Comparison of ENCODE assay signal across 17 cellular contexts in the genomic region with DNA sequence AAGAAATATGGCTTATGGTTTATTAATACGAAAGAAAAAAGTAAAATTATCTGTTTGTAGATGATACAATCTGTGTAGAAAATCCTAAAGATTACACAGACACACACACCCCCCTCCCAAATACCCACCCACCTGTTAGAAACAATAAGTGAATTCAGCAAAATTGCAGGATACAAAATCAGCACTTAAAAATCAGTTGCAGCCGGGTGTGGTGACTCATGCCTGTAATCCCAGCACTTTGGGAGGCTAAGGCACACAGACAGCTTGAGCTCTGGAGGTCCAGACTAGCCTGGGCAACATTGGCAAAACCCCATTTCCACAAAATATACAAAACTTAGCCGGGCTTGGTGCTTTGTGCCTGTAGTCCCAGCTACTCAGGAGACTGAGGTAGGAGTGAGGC. TPM values are rescaled to one million over a fixed set of nuclear protein-coding genes. Genes with fewer than 3 reads are reported as not detected.
A peak's percentile ranks its signal among the peaks of the same experiment; 100 is the strongest.
DNase-seq lines count a peak whose midpoint lies in the region; ATAC-seq, FAIRE-seq and TF ChIP-seq lines count a peak whose summit lies in the region.
"Had no signal": no experiment of that assay in that cellular context is flagged by ENCODE, and none has a peak within 500 bp of the region (broad histone marks: within the 10 kb centered on the region; RNA-seq: fewer than 3 reads in every experiment).

No MANE protein-coding gene starts in this region.

- no peaks in the 10 kb centered on the region for H3K27me3 ChIP-seq in bronchial epithelial cell (ENCODE audit: control insufficient read depth, insufficient read depth, low read length)
- H3K27me3 ChIP-seq: adrenal gland, heart left ventricle had no signal

- H3K27me3 Mint-ChIP-seq in mesothelial cell of epicardium (ENCODE audit: low read depth) = no peaks in the 10 kb centered on the region
- H3K27me3 Mint-ChIP-seq: natural killer cell treated with Interleukin-12 subunit alpha and Interleukin-12 subunit beta and Interleukin-15 and Interleukin-18, amount 100 ng/mL, for 72 hours had no signal

- H3K36me3 ChIP-seq in bronchial epithelial cell (ENCODE audit: control insufficient read depth, insufficient read depth, low read length) = no peaks in the 10 kb centered on the region
- H3K36me3 ChIP-seq: adrenal gland, heart left ventricle had no signal

- H3K27ac Mint-ChIP-seq in mesothelial cell of epicardium = peak overlapping the region; percentile 47
- H3K27ac Mint-ChIP-seq: activated T-cell treated with anti-CD3 and anti-CD28 coated beads, Interleukin-2, amount 50 U/mL, for 72 hours; CD8-positive, alpha-beta T cell; natural killer cell treated with Interleukin-12 subunit alpha and Interleukin-12 subunit beta and Interleukin-15 and Interleukin-18, amount 100 ng/mL, for 72 hours had no signal

- no peaks in the 10 kb centered on the region for H3K9me3 Mint-ChIP-seq in mesothelial cell of epicardium
- H3K9me3 Mint-ChIP-seq: activated T-cell treated with anti-CD3 and anti-CD28 coated beads, Interleukin-2, amount 50 U/mL, for 72 hours; CD8-positive, alpha-beta T cell; natural killer cell treated with Interleukin-12 subunit alpha and Interleukin-12 subunit beta and Interleukin-15 and Interleukin-18, amount 100 ng/mL, for 72 hours had no signal

- no peak overlapping the region for H3K4me3 Mint-ChIP-seq in mesothelial cell of epicardium
- H3K4me3 Mint-ChIP-seq: activated T-cell treated with anti-CD3 and anti-CD28 coated beads, Interleukin-2, amount 50 U/mL, for 72 hours; CD8-positive, alpha-beta T cell; natural killer cell treated with Interleukin-12 subunit alpha and Interleukin-12 subunit beta and Interleukin-15 and Interleukin-18, amount 100 ng/mL, for 72 hours had no signal

- TF ChIP-seq CTCF in bronchial epithelial cell (IDR thresholded peaks at IDR 0.05; ENCODE audit: insufficient read depth, low read length, severe bottlenecking) = no peak
- no peak for TF ChIP-seq CTCF in mesothelial cell of epicardium (IDR thresholded peaks at IDR 0.05; ENCODE audit: unreplicated experiment)

- no peak overlapping the region for H3K4me3 ChIP-seq in bronchial epithelial cell (ENCODE audit: low read depth, low read length)
- H3K4me3 ChIP-seq: adrenal gland, heart left ventricle had no signal

- peak; percentile 51 for DNase-seq in Daoy (ENCODE audit: low read depth)
- peak; percentile 40 for DNase-seq in NCI-H226
- DNase-seq in bronchial epithelial cell (ENCODE audit: low read depth) = peak; percentile 38
- DNase-seq in mesothelial cell of epicardium (ENCODE audit: low spot score in 2 of 2, unreplicated experiment in 2 of 2) = no peak
- no peak for DNase-seq in NCI-H187 (lab: John Stamatoyannopoulos, UW)
- no peak for DNase-seq in anterior cingulate cortex (lab: John Stamatoyannopoulos, UW)
- DNase-seq: activated CD4-positive, alpha-beta T cell treated with anti-CD3 and anti-CD28 coated beads for 1 hour; activated T-cell treated with anti-CD3 and anti-CD28 coated beads, Interleukin-2, amount 50 U/mL, for 72 hours; CD8-positive, alpha-beta T cell; heart left ventricle; NCI-H2081 treated with DMSO at 0.1 percent for 48 hours; SW 1271 had no signal

- no peak for FAIRE-seq in bronchial epithelial cell (lab: Jason Lieb, UNC)

- H3K36me3 Mint-ChIP-seq in mesothelial cell of epicardium = peaks cover 4% of the 10 kb centered on the region
- H3K36me3 Mint-ChIP-seq: CD8-positive, alpha-beta T cell; natural killer cell treated with Interleukin-12 subunit alpha and Interleukin-12 subunit beta and Interleukin-15 and Interleukin-18, amount 100 ng/mL, for 72 hours had no signal

- peaks cover 53% of the 10 kb centered on the region for H3K4me1 Mint-ChIP-seq in mesothelial cell of epicardium

- ATAC-seq in HG02970 (IDR thresholded peaks at IDR 0.05; ENCODE audit: low FRiP score, unreplicated experiment) (no peak), HG02973 (IDR thresholded peaks at IDR 0.05; ENCODE audit: unreplicated experiment) (no peak)
- ATAC-seq: activated T-cell treated with anti-CD3 and anti-CD28 coated beads, Interleukin-2, amount 50 U/mL, for 72 hours; CD8-positive, alpha-beta T cell; heart left ventricle; left lobe of liver; natural killer cell treated with Interleukin-12 subunit alpha and Interleukin-12 subunit beta and Interleukin-15 and Interleukin-18, amount 100 ng/mL, for 72 hours had no signal

RNA-seq across cellular contexts. Expression of a gene that starts 42.3 kb away (rescaled TPM):
- 3.3 and 5.8 TPM in 2 replicates for total RNA-seq in Daoy (2014; rRNA removed; shearing (Covaris generic))
- 4.1 and 5.0 TPM in 2 replicates for total RNA-seq in bronchial epithelial cell
- 79.4 to 85.9 TPM (median 83.5 TPM) in 3 replicates for total RNA-seq in mesothelial cell of epicardium

Comparison
In these comparisons a context has a peak if more than half of its experiments do, and no peak if none do; other contexts are left out.
1. DNase-seq: peak in Daoy (single experiment), NCI-H226 (single experiment) and bronchial epithelial cell (single experiment); none in mesothelial cell of epicardium (0 of 2), NCI-H187 (0 of 2) and anterior cingulate cortex (0 of 58).
2. RNA of a gene that starts 42.3 kb away (total RNA-seq): 79.4 to 85.9 TPM in mesothelial cell of epicardium; 3.3 to 5.8 TPM in Daoy and 4.1 to 5.0 TPM in bronchial epithelial cell; every median in the first group is over 10 times any median in the second.